1 cellular context compared by ENCODE assay signal in genomic region chr16:81823111-81823510, GRCh38.
TF ChIP-seq lines count a peak whose summit lies in the region.

No MANE protein-coding gene starts in this region.

TF ChIP-seq in H1, 55 proteins besides CTCF, POLR2A, EP300 and RAD21:
- TF ChIP-seq BCL11A (IDR thresholded peaks at IDR 0.05; ENCODE audit: low read depth in 2 of 2, low read length in 2 of 2) = no peak
- no peak for TF ChIP-seq ZNF274 (IDR thresholded peaks at IDR 0.05; ENCODE audit: borderline replicate concordance, extremely low read depth, low read length)
- no peak for TF ChIP-seq CBX8 (IDR thresholded peaks at IDR 0.05; ENCODE audit: borderline replicate concordance, low read depth, low read length)
- TF ChIP-seq CTBP2 (IDR thresholded peaks at IDR 0.05; ENCODE audit: borderline replicate concordance, insufficient read depth, insufficient read length, low read length) = no peak
- TF ChIP-seq NANOG (IDR thresholded peaks at IDR 0.05; ENCODE audit: insufficient read depth, low read depth, low read length, poor library complexity, severe bottlenecking) = no peak
- TF ChIP-seq TAF1 (IDR thresholded peaks at IDR 0.05; ENCODE audit: low read depth, low read length) = no peak
- no peak for TF ChIP-seq EGR1 (IDR thresholded peaks at IDR 0.05; ENCODE audit: borderline replicate concordance, low read depth, low read length)
- TF ChIP-seq KDM1A (IDR thresholded peaks at IDR 0.05; ENCODE audit: borderline replicate concordance, low read length) = no peak
